ENCODE assay signal across 27 cellular contexts in the genomic region with DNA sequence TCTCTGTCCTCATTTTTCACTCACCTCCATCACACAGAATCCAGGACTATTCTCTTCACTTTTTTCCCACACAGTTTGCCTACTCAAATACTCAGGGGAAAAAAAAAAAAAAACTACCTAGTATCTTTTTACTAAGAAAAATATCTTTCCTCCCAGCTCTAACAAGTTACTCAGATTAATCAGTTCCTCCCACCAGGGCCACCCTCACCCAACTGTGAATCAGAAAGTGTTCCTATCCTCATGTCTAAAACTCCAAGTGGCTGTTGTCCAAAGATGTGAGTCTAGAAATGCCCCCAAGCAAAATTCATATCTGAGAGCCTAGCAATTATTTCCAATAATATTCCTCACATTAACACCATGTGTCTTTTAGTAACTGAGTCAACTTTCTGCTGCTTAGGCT.
"Had no signal": no experiment of that assay in that cellular context is flagged by ENCODE, and none has a peak within 500 bp of the region (broad histone marks: within the 10 kb centered on the region; RNA-seq: fewer than 3 reads in every experiment).

No MANE protein-coding gene starts in this region.

- H3K27me3 Mint-ChIP-seq: progenitor cell of endocrine pancreas; stimulated activated memory B cell treated with anti-CD40 and anti-IgM and Interleukin-4, amounts not matched to agents 10 μg/mL and 1 μg/mL and 100 μg/mL, for 72 hours; stimulated activated naive CD8-positive, alpha-beta T cell treated with anti-CD3 and anti-CD28 coated beads, Interleukin-15, amount 100 ng/mL, for 72 hours; type B pancreatic cell had no signal

- H3K9me3 ChIP-seq: heart right ventricle, left ventricle myocardium inferior, neutrophil, ovary, sigmoid colon, spleen, tibial nerve, uterus had no signal

- H3K27ac ChIP-seq: heart right ventricle, hepatocyte, left ventricle myocardium inferior, neutrophil, ovary, sigmoid colon, spleen, tibial nerve, uterus had no signal

- H3K79me2 ChIP-seq: hepatocyte had no signal

- H2AFZ ChIP-seq: hepatocyte had no signal

- H3K36me3 Mint-ChIP-seq: memory B cell; naive thymus-derived CD8-positive, alpha-beta T cell; stimulated activated memory B cell treated with anti-CD40 and anti-IgM and Interleukin-4, amounts not matched to agents 10 μg/mL and 1 μg/mL and 100 μg/mL, for 72 hours; type B pancreatic cell had no signal

- H3K27me3 ChIP-seq: heart right ventricle, hepatocyte, neutrophil, ovary, sigmoid colon, spleen, tibial nerve, uterus had no signal

- H3K4me3 ChIP-seq: heart right ventricle, hepatocyte, left ventricle myocardium inferior, lung, ovary, sigmoid colon, spleen, tibial nerve, uterus had no signal

- H3K4me2 ChIP-seq: hepatocyte had no signal

- H3K9me3 Mint-ChIP-seq: memory B cell; naive thymus-derived CD8-positive, alpha-beta T cell; nephron; neural crest cell; stimulated activated memory B cell treated with anti-CD40 and anti-IgM and Interleukin-4, amounts not matched to agents 10 μg/mL and 1 μg/mL and 100 μg/mL, for 72 hours; stimulated activated naive CD8-positive, alpha-beta T cell treated with anti-CD3 and anti-CD28 coated beads, Interleukin-15, amount 100 ng/mL, for 72 hours had no signal

- H3K4me3 Mint-ChIP-seq: memory B cell; naive thymus-derived CD8-positive, alpha-beta T cell; nephron; neural crest cell; stimulated activated memory B cell treated with anti-CD40 and anti-IgM and Interleukin-4, amounts not matched to agents 10 μg/mL and 1 μg/mL and 100 μg/mL, for 72 hours; stimulated activated naive CD8-positive, alpha-beta T cell treated with anti-CD3 and anti-CD28 coated beads, Interleukin-15, amount 100 ng/mL, for 72 hours; type B pancreatic cell had no signal

- H3K4me1 ChIP-seq: left ventricle myocardium inferior, sigmoid colon, spleen, uterus had no signal

- H3K27ac Mint-ChIP-seq: memory B cell; nephron; progenitor cell of endocrine pancreas; stimulated activated memory B cell treated with anti-CD40 and anti-IgM and Interleukin-4, amounts not matched to agents 10 μg/mL and 1 μg/mL and 100 μg/mL, for 72 hours; stimulated activated naive CD8-positive, alpha-beta T cell treated with anti-CD3 and anti-CD28 coated beads, Interleukin-15, amount 100 ng/mL, for 72 hours; type B pancreatic cell had no signal

- DNase-seq: heart right ventricle; islet precursor cell; left ventricle myocardium inferior; naive thymus-derived CD8-positive, alpha-beta T cell; occipital lobe; ovary; retina; right cardiac atrium; sigmoid colon; small intestine; spleen; stimulated activated CD4-positive, alpha-beta T cell treated with anti-CD3 and anti-CD28 coated beads, Interleukin-4, amount 100 ng/mL, for 4 hours; stimulated activated CD8-positive, alpha-beta memory T cell treated with anti-CD3 and anti-CD28 coated beads, Interleukin-4, amount 100 ng/mL, for 48 hours; stimulated activated naive CD4-positive, alpha-beta T cell treated with Interleukin-2 at 50 U/mL for 16 hours; stimulated activated naive CD8-positive, alpha-beta T cell treated with anti-CD3 and anti-CD28 coated beads, Interleukin-15, amount 100 ng/mL, for 72 hours; substantia nigra; uterus had no signal

- H3K4me1 Mint-ChIP-seq: memory B cell; naive thymus-derived CD8-positive, alpha-beta T cell; neural crest cell; stimulated activated memory B cell treated with anti-CD40 and anti-IgM and Interleukin-4, amounts not matched to agents 10 μg/mL and 1 μg/mL and 100 μg/mL, for 72 hours; stimulated activated naive CD8-positive, alpha-beta T cell treated with anti-CD3 and anti-CD28 coated beads, Interleukin-15, amount 100 ng/mL, for 72 hours had no signal

- H3K36me3 ChIP-seq: heart right ventricle, left ventricle myocardium inferior, neutrophil, ovary, sigmoid colon, spleen, tibial nerve, uterus had no signal
